ENCODE assay signal across 12 cellular contexts in the genomic region with DNA sequence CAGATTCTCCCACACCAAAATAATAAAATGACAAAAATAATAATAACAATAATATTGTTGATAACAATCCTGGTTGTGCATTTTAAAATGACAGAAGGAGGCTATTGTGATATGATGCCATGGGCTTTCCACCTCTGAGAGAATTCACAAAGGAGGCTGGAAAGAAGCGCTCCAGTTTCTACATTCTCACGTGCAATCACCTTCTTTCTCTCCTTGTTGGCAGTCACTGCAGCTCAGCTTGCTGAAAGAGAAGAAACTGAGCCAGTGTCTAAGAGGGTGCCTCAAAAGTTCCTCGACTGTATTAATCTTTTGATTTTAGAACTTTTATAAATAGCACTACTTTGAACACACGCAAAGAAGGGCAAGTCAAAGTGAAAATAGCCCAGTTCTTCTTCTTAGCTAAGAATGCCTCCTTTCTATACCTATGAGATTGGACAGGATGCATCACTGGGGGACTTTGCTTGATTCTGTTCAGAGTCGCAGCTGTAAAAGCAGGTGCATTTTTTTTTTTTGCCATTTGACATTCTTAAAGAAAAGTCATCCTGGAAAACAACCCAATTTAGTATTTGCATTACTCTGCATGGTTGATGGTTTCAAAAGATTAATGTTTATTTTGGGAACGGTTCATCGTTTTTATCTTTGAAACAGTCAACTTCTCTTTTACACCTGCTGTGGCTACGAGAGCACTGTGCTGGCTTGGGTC. TPM values are rescaled to one million over a fixed set of nuclear protein-coding genes. Genes with fewer than 3 reads are reported as not detected.
A peak's percentile ranks its signal among the peaks of the same experiment; 100 is the strongest.
DNase-seq lines count a peak whose midpoint lies in the region; ATAC-seq and TF ChIP-seq lines count a peak whose summit lies in the region.
"Had no signal": no experiment of that assay in that cellular context is flagged by ENCODE, and none has a peak within 500 bp of the region (broad histone marks: within the 10 kb centered on the region; RNA-seq: fewer than 3 reads in every experiment).

No MANE protein-coding gene starts in this region.

- H3K9me3 ChIP-seq in parathyroid adenoma (ENCODE audit: control insufficient read depth, low read length) (no peaks in the 10 kb centered on the region), heart left ventricle (no peaks in the 10 kb centered on the region)

- H3K79me2 ChIP-seq in parathyroid adenoma, result no peaks in the 10 kb centered on the region

- WGBS in heart left ventricle, 4 donors, result 69 to 73% (median 70%) methylated on average over 8 of the region's 8 CpGs

- TF ChIP-seq POLR2A in heart left ventricle (IDR thresholded peaks at IDR 0.05), result no peak

- H3K4me3 ChIP-seq in parathyroid adenoma (ENCODE audit: low read depth, low read length) (no peak overlapping the region), heart left ventricle (no peak overlapping the region)

- H3K9ac ChIP-seq in parathyroid adenoma, result no peak overlapping the region

- H3K27me3 ChIP-seq in parathyroid adenoma (ENCODE audit: control insufficient read depth, insufficient read depth, low read length), result no peaks in the 10 kb centered on the region
- H3K27me3 ChIP-seq in heart left ventricle, result no peaks in the 10 kb centered on the region

- peak overlapping the region; percentile 55 for H3K4me2 ChIP-seq in parathyroid adenoma (ENCODE audit: low read length)

- ATAC-seq in GM21737 (IDR thresholded peaks at IDR 0.05; ENCODE audit: unreplicated experiment) (peak; percentile 84), HG03354 (IDR thresholded peaks at IDR 0.05; ENCODE audit: poor library complexity, severe bottlenecking, unreplicated experiment) (peak; percentile 93), heart left ventricle (no peak)
- ATAC-seq: activated T-cell treated with anti-CD3 and anti-CD28 coated beads, Interleukin-2, amount 50 U/mL, for 4 hours had no signal

- no peak overlapping the region for H2AFZ ChIP-seq in parathyroid adenoma

- DNase-seq in NCI-H345 (lab: John Stamatoyannopoulos, UW) (peak; percentile 16), NCI-H345 treated with DMSO at 0.1 percent for 48 hours (lab: John Stamatoyannopoulos, UW; ENCODE audit: unreplicated experiment) (no peak), dedifferentiated amniotic fluid mesenchymal stem cell (ENCODE audit: extremely low spot score) (no peak), occipital lobe (lab: John Stamatoyannopoulos, UW) (no peak), heart left ventricle (no peak)
- DNase-seq: 8988T; activated T-cell treated with anti-CD3 and anti-CD28 coated beads, Interleukin-2, amount 50 U/mL, for 4 hours; NCI-H2171 treated with DMSO at 0.1 percent for 48 hours; stimulated activated CD4-positive, alpha-beta T cell treated with anti-CD3 and anti-CD28 coated beads, Interleukin-2, amount 100 ng/mL, for 24 hours had no signal

- no peak for TF ChIP-seq CTCF in parathyroid adenoma (IDR thresholded peaks at IDR 0.05)
- no peak for TF ChIP-seq CTCF in heart left ventricle (IDR thresholded peaks at IDR 0.05)

- no peaks in the 10 kb centered on the region for H3K4me1 ChIP-seq in parathyroid adenoma
- H3K4me1 ChIP-seq in heart left ventricle, result no peaks in the 10 kb centered on the region

- no peak overlapping the region for H3K27ac ChIP-seq in parathyroid adenoma
- H3K27ac ChIP-seq in heart left ventricle, result no peak overlapping the region

- H3K36me3 ChIP-seq in parathyroid adenoma (ENCODE audit: control insufficient read depth, insufficient read depth, low read length) (no peaks in the 10 kb centered on the region), heart left ventricle (no peaks in the 10 kb centered on the region)

- intact Hi-C loops in heart left ventricle (cut with DNase I), result no loop called here

RNA-seq across cellular contexts. Expression of gene SUB1, which starts 12.4 kb away (rescaled TPM):
- total RNA-seq in occipital lobe (346 TPM), heart left ventricle (100 to 1,000 TPM; 118 to 244 (median 197) TPM)
- 100 to 1,000 TPM; 127 to 146 TPM for polyA plus RNA-seq in heart left ventricle

Comparison
In these comparisons a context has a peak if more than half of its experiments do, and no peak if none do; other contexts are left out.
1. ATAC-seq: peak in GM21737 (single experiment) and HG03354 (single experiment); none in heart left ventricle (0 of 4).